2 cellular contexts compared by ENCODE assay signal in genomic region chr14:100577986-100578431, GRCh38.
TF ChIP-seq lines count a peak whose summit lies in the region.

No MANE protein-coding gene starts in this region.

TF ChIP-seq in SK-N-SH, 30 proteins besides CTCF, POLR2A, EP300 and RAD21 (continued from another document):
- TF ChIP-seq REST (IDR thresholded peaks at IDR 0.05; ENCODE audit: low read depth, low read length) = no peak

TF ChIP-seq in SK-N-SH treated with all-trans-retinoic acid at 6 μM for 48 hours, 23 proteins besides CTCF, POLR2A, EP300 and RAD21 (continued from another document):
- TF ChIP-seq TSHZ2 (CRISPR knock-in tag; IDR thresholded peaks at IDR 0.05) = no peak
- TF ChIP-seq ISL1 (CRISPR knock-in tag; IDR thresholded peaks at IDR 0.05) = no peak
- no peak for TF ChIP-seq TCF4 (CRISPR knock-in tag; IDR thresholded peaks at IDR 0.05; ENCODE audit: borderline replicate concordance)
- no peak for TF ChIP-seq RARB (CRISPR knock-in tag; IDR thresholded peaks at IDR 0.05)
